ENCODE assay signal across 12 cellular contexts in the genomic region with DNA sequence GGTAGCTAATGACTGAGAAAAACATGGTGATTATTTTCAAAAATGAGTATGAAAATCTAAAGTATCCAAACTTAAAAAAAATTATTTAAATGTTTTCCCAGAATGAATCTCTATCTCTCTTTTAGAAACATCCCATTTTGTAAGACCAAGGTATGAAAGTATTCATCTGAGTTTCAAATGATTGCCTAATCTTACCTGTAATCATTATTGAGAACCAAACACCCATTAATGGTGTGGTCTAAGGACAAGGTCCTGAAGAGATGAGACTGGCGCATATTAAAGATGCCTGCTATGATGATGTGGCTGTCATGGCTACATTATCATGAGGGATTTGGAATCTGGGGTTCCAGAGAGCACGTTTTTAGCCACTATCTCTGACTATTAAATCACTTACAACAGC.
DNase-seq lines count a peak whose midpoint lies in the region; ATAC-seq and TF ChIP-seq lines count a peak whose summit lies in the region.
"Had no signal": no experiment of that assay in that cellular context is flagged by ENCODE, and none has a peak within 500 bp of the region (broad histone marks: within the 10 kb centered on the region; RNA-seq: fewer than 3 reads in every experiment).

No MANE protein-coding gene starts in this region.

- TF ChIP-seq CTCF in heart left ventricle (IDR thresholded peaks at IDR 0.05) (no peak), coronary artery (IDR thresholded peaks at IDR 0.05) (no peak), osteoblast (IDR thresholded peaks at IDR 0.05; ENCODE audit: extremely low read depth, low read depth, low read length) (no peak), uterus (IDR thresholded peaks at IDR 0.05) (no peak)

- H3K9me3 ChIP-seq in heart left ventricle (no peaks in the 10 kb centered on the region), osteoblast (ENCODE audit: low read depth, low read length) (no peaks in the 10 kb centered on the region), uterus (no peaks in the 10 kb centered on the region)
- H3K9me3 ChIP-seq: pancreas had no signal

- no peaks in the 10 kb centered on the region for H3K79me2 ChIP-seq in osteoblast (ENCODE audit: insufficient read depth, low read length)

- peak overlapping the region; percentile 58 for H3K4me2 ChIP-seq in osteoblast (ENCODE audit: insufficient read depth, low read length)

- H3K36me3 ChIP-seq in heart left ventricle (peaks cover 0 to 4% (median 0%) of the 10 kb centered on the region in 9 donors), osteoblast (ENCODE audit: insufficient read depth, low read length) (no peaks in the 10 kb centered on the region), uterus (no peaks in the 10 kb centered on the region)
- H3K36me3 ChIP-seq: pancreas had no signal

- no peaks in the 10 kb centered on the region for H3K27me3 ChIP-seq in heart left ventricle
- no peaks in the 10 kb centered on the region for H3K27me3 ChIP-seq in osteoblast (ENCODE audit: insufficient read depth, low read length)
- H3K27me3 ChIP-seq in uterus = no peaks in the 10 kb centered on the region
- H3K27me3 ChIP-seq: pancreas had no signal

- 62 to 81% (median 66%) methylated on average over 2 of the region's 2 CpGs for WGBS in heart left ventricle, 4 donors

- H3K4me3 ChIP-seq in heart left ventricle (no peak overlapping the region), coronary artery (no peak overlapping the region), osteoblast (ENCODE audit: insufficient read depth, low read length) (no peak overlapping the region), uterus (no peak overlapping the region)
- H3K4me3 ChIP-seq: pancreas had no signal

- ATAC-seq in heart left ventricle (no peak), GM18517 (IDR thresholded peaks at IDR 0.05; ENCODE audit: unreplicated experiment) (no peak), HG03354 (IDR thresholded peaks at IDR 0.05; ENCODE audit: poor library complexity, severe bottlenecking, unreplicated experiment) (no peak)

- H2AFZ ChIP-seq in osteoblast (ENCODE audit: low read length) = no peak overlapping the region

- TF ChIP-seq POLR2A in heart left ventricle (IDR thresholded peaks at IDR 0.05) = no peak
- no peak for TF ChIP-seq POLR2A in uterus (IDR thresholded peaks at IDR 0.05)

- intact Hi-C loops in heart left ventricle (cut with DNase I) = loop anchor here in 2 of 10 donors (10.0 kb wide), 2 partner anchors 67 to 177 kb away; no protein-coding TSS in a partner anchor
- intact Hi-C loops in cardiac septum (cut with DNase I) = no loop called here
- intact Hi-C loops in uterus (cut with DNase I; ENCODE audit: low total_unique reads) = no loop called here

- no peaks in the 10 kb centered on the region for H4K20me1 ChIP-seq in osteoblast (ENCODE audit: insufficient read depth, low read length)

- H3K27ac ChIP-seq in heart left ventricle (peak overlapping the region in 8 of 12 donors; percentile 26 to 85 (median 66)), coronary artery (peak overlapping the region; percentile 61 to 74), osteoblast (ENCODE audit: low read depth, low read length) (peak overlapping the region; percentile 92), uterus (peak overlapping the region; percentile 76 to 96)

- H3K4me1 ChIP-seq in heart left ventricle = peaks cover 4 to 47% (median 38%) of the 10 kb centered on the region in 12 donors
- H3K4me1 ChIP-seq in osteoblast (ENCODE audit: insufficient read depth, low read length) = peaks cover 31% of the 10 kb centered on the region
- peaks cover 10 to 23% of the 10 kb centered on the region in 2 donors for H3K4me1 ChIP-seq in uterus

- DNase-seq in heart left ventricle = no peak
- no peak for DNase-seq in cardiac septum (ENCODE audit: low spot score)
- DNase-seq in coronary artery (ENCODE audit: low spot score) = no peak
- peak; percentile 50 for DNase-seq in osteoblast (ENCODE audit: insufficient read length, low spot score, missing footprints)
- no peak for DNase-seq in uterus
- DNase-seq in cerebellar cortex (ENCODE audit: low spot score) = no peak
- DNase-seq: activated T-cell treated with anti-CD3 and anti-CD28 coated beads, Interleukin-2, amount 50 U/mL, for 48 hours; GDM1; NCI-H1092; pancreas had no signal
